In the genomic region with DNA sequence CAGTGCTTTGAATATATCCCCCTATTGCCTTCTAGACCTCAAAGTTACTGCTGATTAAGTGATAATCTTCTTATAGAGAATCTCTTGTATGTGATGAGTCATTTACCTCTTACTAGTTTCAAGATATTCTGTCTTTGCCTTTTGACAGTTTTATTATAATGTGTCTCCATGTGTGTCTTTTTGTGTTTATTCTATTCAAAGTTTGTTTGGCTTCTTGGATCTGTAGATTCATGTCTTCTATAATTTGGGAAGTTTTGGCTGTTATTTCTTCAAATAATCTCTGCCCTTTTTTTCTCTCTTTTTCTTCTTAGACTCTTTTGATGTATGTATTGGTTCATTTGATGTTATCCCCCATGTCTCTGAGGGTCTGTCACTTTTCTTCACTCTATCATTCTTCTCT, we compare ENCODE assay signal across 10 cellular contexts.
"Had no signal": no experiment of that assay in that cellular context is flagged by ENCODE, and none has a peak within 500 bp of the region (broad histone marks: within the 10 kb centered on the region; RNA-seq: fewer than 3 reads in every experiment).

No MANE protein-coding gene starts in this region.

- H3K27ac ChIP-seq: HL-60 had no signal

- H2AFZ ChIP-seq: GM23338 had no signal

- DNase-seq: H9, HCEC 1CT, HFFc6, KBM-7 had no signal

- H3K4me3 Mint-ChIP-seq: GM23338, H9, HFFc6, IgD-negative memory B cell had no signal

- H3K4me3 ChIP-seq: GM23338 had no signal

- H3K4me2 ChIP-seq: GM23338 had no signal

- FAIRE-seq: H1, H54, HepG2 had no signal

- H3K27ac Mint-ChIP-seq: GM23338, H9, HFFc6, IgD-negative memory B cell had no signal

- ATAC-seq: GM23338, HepG2 had no signal

- H3K36me3 Mint-ChIP-seq: IgD-negative memory B cell had no signal

- H3K4me1 Mint-ChIP-seq: GM23338, H9, IgD-negative memory B cell had no signal

- H3K9me3 Mint-ChIP-seq: GM23338 had no signal

- H3K27me3 Mint-ChIP-seq: IgD-negative memory B cell had no signal
